In the genomic region with DNA sequence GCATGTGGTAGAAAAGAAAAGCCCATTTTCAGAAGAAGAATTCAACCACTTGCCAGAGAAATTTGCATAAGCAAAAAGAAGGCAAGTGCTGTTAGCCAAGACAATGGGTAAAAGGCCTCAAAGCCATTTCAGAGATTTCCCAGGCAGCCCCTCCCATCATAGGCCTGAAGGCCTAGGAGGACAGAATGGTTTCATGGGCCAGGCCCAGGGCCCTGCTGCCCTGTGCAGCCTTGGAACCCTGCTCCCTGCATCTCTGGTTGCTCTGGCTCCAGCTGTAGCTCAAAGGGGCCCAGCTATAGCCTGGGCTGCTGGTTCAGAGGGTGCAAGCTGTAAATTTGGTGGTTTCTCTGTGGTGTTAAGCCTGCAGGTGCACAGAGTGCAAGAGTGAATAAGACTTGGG, we compare ENCODE assay signal across 20 cellular contexts.
A peak's percentile ranks its signal among the peaks of the same experiment; 100 is the strongest.
DNase-seq lines count a peak whose midpoint lies in the region; ATAC-seq, FAIRE-seq and TF ChIP-seq lines count a peak whose summit lies in the region.
"Had no signal": no experiment of that assay in that cellular context is flagged by ENCODE, and none has a peak within 500 bp of the region (broad histone marks: within the 10 kb centered on the region; RNA-seq: fewer than 3 reads in every experiment).

No MANE protein-coding gene starts in this region.

- H3K4me1 ChIP-seq in A549 (0 out of 3 replicates have a peak, but pooled peaks cover 9% of the 10 kb centered on the region), HCT116 (ENCODE audit: control insufficient read depth in 1 of 2, insufficient read depth in 2 of 2, low read length in 2 of 2) (peaks cover 3 to 14% of the 10 kb centered on the region in 2 experiments; a peak in 3 of 4 replicates), endodermal cell (ENCODE audit: control insufficient read depth, insufficient read depth, low read length) (no peaks in the 10 kb centered on the region), kidney (ENCODE audit: control insufficient read depth in 1 of 2, insufficient read depth in 1 of 2, low read depth in 1 of 2, low read length in 2 of 2) (no peaks in the 10 kb centered on the region)
- H3K4me1 ChIP-seq: BE2C had no signal

- H3K9ac ChIP-seq in HCT116 (ENCODE audit: low read length), result no peak overlapping the region
- H3K9ac ChIP-seq in endodermal cell (ENCODE audit: extremely low read depth, low read length, poor library complexity, severe bottlenecking), result no peak overlapping the region
- no peak overlapping the region for H3K9ac ChIP-seq in kidney (ENCODE audit: low read length in 2 of 2)
- H3K9ac ChIP-seq: BLaER1 had no signal

- no peaks in the 10 kb centered on the region for H3K9me3 ChIP-seq in A549
- peaks cover 0 to 6% of the 10 kb centered on the region in 2 experiments; a peak in 2 of 4 replicates for H3K9me3 ChIP-seq in HCT116 (ENCODE audit: control insufficient read depth in 1 of 2, insufficient read depth in 1 of 2, low read depth in 1 of 2, low read length in 2 of 2)
- peaks cover 71% of the 10 kb centered on the region for H3K9me3 ChIP-seq in endodermal cell (ENCODE audit: control insufficient read depth, low read length)
- peaks cover 0 to 8% of the 10 kb centered on the region in 2 donors for H3K9me3 ChIP-seq in kidney (ENCODE audit: control insufficient read depth in 1 of 2, low read length in 2 of 2)
- H3K9me3 ChIP-seq: BE2C had no signal

- H3K27me3 Mint-ChIP-seq in endodermal cell (ENCODE audit: insufficient read depth) (no peaks in the 10 kb centered on the region), CD14-positive monocyte (ENCODE audit: low read depth in 3 of 3) (peaks cover 0 to 2% (median 0%) of the 10 kb centered on the region in 3 donors)
- H3K27me3 Mint-ChIP-seq: CD4-positive, alpha-beta T cell had no signal

- H3K4me2 ChIP-seq in A549, result no peak overlapping the region
- no peak overlapping the region for H3K4me2 ChIP-seq in HCT116 (ENCODE audit: low read length)
- H3K4me2 ChIP-seq: BLaER1 had no signal

- FAIRE-seq in A549 (lab: Jason Lieb, UNC) (no peak), kidney (lab: Jason Lieb, UNC) (no peak)
- FAIRE-seq: D721Med, G401.6, GM12891 had no signal

- peaks cover 3% of the 10 kb centered on the region for H3K4me1 Mint-ChIP-seq in endodermal cell
- H3K4me1 Mint-ChIP-seq in CD14-positive monocyte, result no peaks in the 10 kb centered on the region

- no peak for ATAC-seq in A549
- no peak for ATAC-seq in HCT116
- ATAC-seq in HG03280 (IDR thresholded peaks at IDR 0.05; ENCODE audit: unreplicated experiment), result no peak
- ATAC-seq: CD8-positive, alpha-beta T cell had no signal

- no peak overlapping the region for H2AFZ ChIP-seq in HCT116 (ENCODE audit: low read depth, low read length, poor library complexity, severe bottlenecking)

- intact Hi-C loops in HCT116 (cut with micrococcal nuclease) (no loop called here), kidney (cut with DNase I) (no loop called here), CD14-positive monocyte (cut with micrococcal nuclease) (no loop called here)

- H3K36me3 ChIP-seq in HCT116 (ENCODE audit: control insufficient read depth in 1 of 2, insufficient read depth in 2 of 2, low read length in 2 of 2) (no peaks in the 10 kb centered on the region), endodermal cell (ENCODE audit: control insufficient read depth, insufficient read depth, low read length) (no peaks in the 10 kb centered on the region), kidney (ENCODE audit: control insufficient read depth in 1 of 2, insufficient read depth in 2 of 2, low read length in 2 of 2) (no peaks in the 10 kb centered on the region)
- H3K36me3 ChIP-seq: BE2C had no signal

- no TSS peak for BruUV-seq in HCT116 (replicated peaks; lab: Mats Ljungman, UMichigan)

- H3K9me3 Mint-ChIP-seq in endodermal cell (peaks cover 60% of the 10 kb centered on the region), CD14-positive monocyte (peaks cover 7 to 25% (median 12%) of the 10 kb centered on the region in 7 donors)

- H4K20me1 ChIP-seq in HCT116 (ENCODE audit: insufficient read depth), result no peaks in the 10 kb centered on the region
- H4K20me1 ChIP-seq: BLaER1 had no signal

- TF ChIP-seq POLR2A in A549 (IDR thresholded peaks at IDR 0.05; ENCODE audit: low read length), result no peak
- TF ChIP-seq POLR2A in HCT116 (IDR thresholded peaks at IDR 0.05; ENCODE audit: borderline replicate concordance, extremely low read depth, insufficient read depth, insufficient read length), result no peak

- H3K27ac Mint-ChIP-seq in endodermal cell (no peak overlapping the region), CD14-positive monocyte (no peak overlapping the region)
- H3K27ac Mint-ChIP-seq: CD4-positive, alpha-beta T cell; CD8-positive, alpha-beta T cell had no signal

- H3K27me3 ChIP-seq in HCT116 (ENCODE audit: insufficient read depth, low read length), result no peaks in the 10 kb centered on the region
- no peaks in the 10 kb centered on the region for H3K27me3 ChIP-seq in endodermal cell (ENCODE audit: control insufficient read depth, insufficient read depth, low read length, poor library complexity, severe bottlenecking)
- H3K27me3 ChIP-seq: BE2C, BLaER1 had no signal

- no peak for TF ChIP-seq CTCF in A549 (IDR thresholded peaks at IDR 0.05)
- TF ChIP-seq CTCF in HCT116 (IDR thresholded peaks at IDR 0.05 in 2 of 3, conservative IDR thresholded peaks at IDR 0.05 in 1 of 3; ENCODE audit: borderline replicate concordance in 1 of 3, insufficient read depth in 1 of 3, low read depth in 2 of 3, low read length in 2 of 3), result no peak
- no peak for TF ChIP-seq CTCF in endodermal cell (conservative IDR thresholded peaks at IDR 0.05)
- no peak for TF ChIP-seq CTCF in kidney (IDR thresholded peaks at IDR 0.05; ENCODE audit: borderline replicate concordance, extremely low read depth, insufficient read depth)
- TF ChIP-seq CTCF in CD14-positive monocyte (IDR thresholded peaks at IDR 0.05), result no peak

- no peaks in the 10 kb centered on the region for H3K79me2 ChIP-seq in HCT116 (ENCODE audit: insufficient read depth, low read length)

- CTCF ChIA-PET in A549 (lab: Yijun Ruan, JAX), result interaction anchor here (1.4 kb wide), 1 partner anchor 13 kb away, joined by 4 read pairs; no protein-coding TSS in a partner anchor
- CTCF ChIA-PET in HCT116 (lab: Charles Lee), result no interaction called here

- RAD21 ChIA-PET in HCT116 (lab: Charles Lee; ENCODE audit: low non-redundant PET in 1 of 2, low total read pairs in 2 of 2, uncharacterized antibody in 2 of 2, unreplicated experiment in 2 of 2), result no interaction called here

- TF ChIP-seq RAD21 in A549 (conservative IDR thresholded peaks at IDR 0.05 in 1 of 2, IDR thresholded peaks at IDR 0.05 in 1 of 2), result no peak
- TF ChIP-seq RAD21 in HCT116 (IDR thresholded peaks at IDR 0.05; ENCODE audit: low read depth), result no peak

- no peak overlapping the region for H3K27ac ChIP-seq in A549
- H3K27ac ChIP-seq in HCT116 (ENCODE audit: low read depth, low read length), result no peak overlapping the region
- no peak overlapping the region for H3K27ac ChIP-seq in endodermal cell (ENCODE audit: low read depth, low read length)
- no peak overlapping the region for H3K27ac ChIP-seq in kidney (ENCODE audit: low read depth in 2 of 2, low read length in 2 of 2)
- H3K27ac ChIP-seq: 22Rv1, BLaER1 had no signal

- DNase-seq in A549 (ENCODE audit: low read depth in 1 of 2, low spot score in 1 of 2) (no peak), HCT116 (ENCODE audit: low read depth, low spot score) (no peak), endodermal cell (no peak), kidney (no peak), CD14-positive monocyte (ENCODE audit: low spot score) (no peak)
- DNase-seq: ACHN; BE2C; C1 segment of cervical spinal cord; Caco-2; Calu3; CD4-positive, alpha-beta T cell; CD8-positive, alpha-beta T cell; DMS79 treated with DMSO at 0.1 percent for 48 hours; GF-D8 had no signal

- H3K4me3 Mint-ChIP-seq in endodermal cell (no peak overlapping the region), CD14-positive monocyte (no peak overlapping the region)
- H3K4me3 Mint-ChIP-seq: CD4-positive, alpha-beta T cell; CD8-positive, alpha-beta T cell had no signal

- no peaks in the 10 kb centered on the region for H3K9me2 ChIP-seq in HCT116 (ENCODE audit: insufficient read depth)

- H3K4me3 ChIP-seq in A549, result no peak overlapping the region
- H3K4me3 ChIP-seq in HCT116 (replicated peaks in 1 of 2; ENCODE audit: low read depth in 1 of 2, low read length in 2 of 2), result no peak overlapping the region
- peak overlapping the region; percentile 63 for H3K4me3 ChIP-seq in endodermal cell (ENCODE audit: low read length)
- H3K4me3 ChIP-seq in kidney (ENCODE audit: low read length in 2 of 2), result no peak overlapping the region
- H3K4me3 ChIP-seq: BLaER1 had no signal

- H3K36me3 Mint-ChIP-seq in endodermal cell (ENCODE audit: low read depth) (peaks cover 17% of the 10 kb centered on the region), CD14-positive monocyte (no peaks in the 10 kb centered on the region)
- H3K36me3 Mint-ChIP-seq: CD8-positive, alpha-beta T cell had no signal

- TF ChIP-seq EP300 in A549 (IDR thresholded peaks at IDR 0.05), result no peak

- POLR2A ChIA-PET in A549 (lab: Yijun Ruan, JAX), result no interaction called here
- POLR2A ChIA-PET in HCT116 (lab: Charles Lee), result no interaction called here

TF ChIP-seq in A549, 52 proteins besides CTCF, POLR2A, EP300 and RAD21:
- peak; percentile 79 for TF ChIP-seq ZFP36 (IDR thresholded peaks at IDR 0.05; ENCODE audit: borderline replicate concordance, partially characterized antibody)
- TF ChIP-seq ZNF302 (CRISPR knock-in tag; IDR thresholded peaks at IDR 0.05), result no peak

TF ChIP-seq in HCT116, 20 proteins besides CTCF, POLR2A, EP300 and RAD21:
- TF ChIP-seq ZBTB33 (IDR thresholded peaks at IDR 0.05; ENCODE audit: extremely low read depth, insufficient replicate concordance, low read length) (no peak), CBX3 (IDR thresholded peaks at IDR 0.05; ENCODE audit: low read depth) (peak; percentile 34; the same call in 1 of the 2 replicates)
